8 cellular contexts compared by ENCODE assay signal in genomic region chr7:4774804-4775280, GRCh38. TPM values are rescaled to one million over a fixed set of nuclear protein-coding genes. Genes with fewer than 3 reads are reported as not detected.
DNase-seq lines count a peak whose midpoint lies in the region; ATAC-seq and TF ChIP-seq lines count a peak whose summit lies in the region.

No MANE protein-coding gene starts in this region.

- CTCF ChIA-PET in CD4-positive, alpha-beta memory T cell (lab: Charles Lee; ENCODE audit: partially characterized antibody) = interaction anchor here (0.9 to 6.2 kb wide), 8 partner anchors 17 to 199 kb away, joined by 3 to 43 read pairs (median 5); no protein-coding TSS in a partner anchor

- peak; percentile 28 for ATAC-seq in GM18861 (IDR thresholded peaks at IDR 0.05; ENCODE audit: unreplicated experiment)
- peak; percentile 14 for ATAC-seq in HG03045 (IDR thresholded peaks at IDR 0.05; ENCODE audit: unreplicated experiment)
- ATAC-seq in central memory CD8-positive, alpha-beta T cell (replicated peaks; ENCODE audit: extremely low read depth, poor library complexity, severe bottlenecking) = peak; percentile 12

- H3K4me1 ChIP-seq in CD4-positive, alpha-beta memory T cell (ENCODE audit: insufficient read depth, low read length) = peaks cover 31% of the 10 kb centered on the region
- peaks cover 13 to 25% of the 10 kb centered on the region in 2 donors for H3K4me1 ChIP-seq in thyroid gland

- H3K9me3 ChIP-seq in CD4-positive, alpha-beta memory T cell (ENCODE audit: control insufficient read depth in 1 of 2, low read length in 2 of 2) = no peaks in the 10 kb centered on the region
- no peaks in the 10 kb centered on the region for H3K9me3 ChIP-seq in thyroid gland

- TF ChIP-seq POLR2A in lower leg skin (IDR thresholded peaks at IDR 0.05) = no peak
- TF ChIP-seq POLR2A in thyroid gland (IDR thresholded peaks at IDR 0.05) = no peak

- no peak for DNase-seq in CD4-positive, alpha-beta memory T cell
- peak; percentile 55 for DNase-seq in RPMI8226
- DNase-seq in central memory CD8-positive, alpha-beta T cell (ENCODE audit: low spot score in 2 of 2) = no peak
- DNase-seq in lower leg skin (ENCODE audit: low spot score in 2 of 2) = peak in 1 of 2 donors; percentile 50
- DNase-seq in thyroid gland = peak in 1 of 2 donors; percentile 45
- DNase-seq in ecto neural progenitor cell (ENCODE audit: low spot score) = no peak

- peaks cover 0 to 2% (median 0%) of the 10 kb centered on the region in 8 donors for H3K9me3 Mint-ChIP-seq in CD4-positive, alpha-beta memory T cell
- H3K9me3 Mint-ChIP-seq in central memory CD8-positive, alpha-beta T cell = no peaks in the 10 kb centered on the region

- peak overlapping the region; percentile 93 for H3K27ac ChIP-seq in CD4-positive, alpha-beta memory T cell (ENCODE audit: low read depth, low read length)
- peak overlapping the region; percentile 89 to 98 (median 91) for H3K27ac ChIP-seq in thyroid gland

- WGBS in lower leg skin, 2 donors = 3 to 7% methylated on average over 18 to 22 of the region's 22 CpGs
- 5 to 9% methylated on average over 20 to 21 of the region's 22 CpGs for WGBS in thyroid gland, 2 donors

- H3K36me3 Mint-ChIP-seq in CD4-positive, alpha-beta memory T cell = peaks cover 0 to 26% of the 10 kb centered on the region in 2 donors
- H3K36me3 Mint-ChIP-seq in central memory CD8-positive, alpha-beta T cell (ENCODE audit: insufficient read depth) = peaks cover 18% of the 10 kb centered on the region

- no peaks in the 10 kb centered on the region for H3K27me3 ChIP-seq in CD4-positive, alpha-beta memory T cell (ENCODE audit: insufficient read depth, low read length)
- no peaks in the 10 kb centered on the region for H3K27me3 ChIP-seq in thyroid gland

- peak overlapping the region; percentile 96 to 100 (median 98) for H3K4me3 Mint-ChIP-seq in CD4-positive, alpha-beta memory T cell
- peak overlapping the region; percentile 99 for H3K4me3 Mint-ChIP-seq in central memory CD8-positive, alpha-beta T cell

- H3K27me3 Mint-ChIP-seq in CD4-positive, alpha-beta memory T cell = no peaks in the 10 kb centered on the region
- no peaks in the 10 kb centered on the region for H3K27me3 Mint-ChIP-seq in central memory CD8-positive, alpha-beta T cell

- peak overlapping the region; percentile 99 to 100 (median 99) for H3K27ac Mint-ChIP-seq in CD4-positive, alpha-beta memory T cell
- H3K27ac Mint-ChIP-seq in central memory CD8-positive, alpha-beta T cell (ENCODE audit: low read depth) = peak overlapping the region; percentile 99

- POLR2A ChIA-PET in CD4-positive, alpha-beta memory T cell (lab: Charles Lee; ENCODE audit: partially characterized antibody) = interaction anchor here (0.7 to 4.3 kb wide), 19 partner anchors 11 to 622 kb away, joined by 3 to 74 read pairs (median 5); partner anchors contain the start of gene FOXK1

- TF ChIP-seq CTCF in lower leg skin (IDR thresholded peaks at IDR 0.05) = no peak
- no peak for TF ChIP-seq CTCF in thyroid gland (IDR thresholded peaks at IDR 0.05)

- intact Hi-C loops in CD4-positive, alpha-beta memory T cell (cut with micrococcal nuclease) = loop anchor here (1.0 to 5.0 kb wide), 6 partner anchors 17 to 272 kb away; partner anchors contain the start of gene RBAK
- intact Hi-C loops in lower leg skin (cut with DNase I; ENCODE audit: low total_unique reads) = no loop called here
- intact Hi-C loops in thyroid gland (cut with DNase I) = no loop called here

- H3K4me3 ChIP-seq in CD4-positive, alpha-beta memory T cell (ENCODE audit: low read length in 2 of 2) = peak overlapping the region; percentile 92 to 98
- H3K4me3 ChIP-seq in lower leg skin (ENCODE audit: low read depth, poor library complexity, severe bottlenecking) (peak overlapping the region; percentile 77), thyroid gland (replicated peaks in 1 of 3) (peak overlapping the region; percentile 13 to 86 (median 80))

- H3K4me1 Mint-ChIP-seq in CD4-positive, alpha-beta memory T cell = peaks cover 30 to 52% (median 43%) of the 10 kb centered on the region in 4 donors
- peaks cover 43% of the 10 kb centered on the region for H3K4me1 Mint-ChIP-seq in central memory CD8-positive, alpha-beta T cell

- H3K36me3 ChIP-seq in CD4-positive, alpha-beta memory T cell (ENCODE audit: insufficient read depth, low read length) = no peaks in the 10 kb centered on the region
- no peaks in the 10 kb centered on the region for H3K36me3 ChIP-seq in thyroid gland

RNA-seq across cellular contexts. Expression of gene AP5Z1, which starts 0.6 kb away (rescaled TPM):
- total RNA-seq in CD4-positive, alpha-beta memory T cell = 100 to 1,000 TPM; 100 to 103 TPM
- 10 to 100 TPM; 29.1 to 40.6 TPM for polyA plus RNA-seq in CD4-positive, alpha-beta memory T cell
- total RNA-seq in lower leg skin (10 to 100 TPM; 43.1 to 87.4 (median 61.3) TPM), thyroid gland (10 to 100 TPM; 19.7 to 35.4 (median 25.4) TPM)
